Comparison of ENCODE assay signal across 23 cellular contexts in genomic region chr1:111884772-111885443, GRCh38.
DNase-seq lines count a peak whose midpoint lies in the region; ATAC-seq and TF ChIP-seq lines count a peak whose summit lies in the region.
"Had no signal": no experiment of that assay in that cellular context is flagged by ENCODE, and none has a peak within 500 bp of the region (broad histone marks: within the 10 kb centered on the region; RNA-seq: fewer than 3 reads in every experiment).

No MANE protein-coding gene starts in this region.

- H3K27ac Mint-ChIP-seq in stimulated activated naive B cell treated with anti-CD40 and anti-IgM and Interleukin-4, amounts not matched to agents 10 μg/mL and 1 μg/mL and 100 μg/mL, for 72 hours = no peak overlapping the region

- DNase-seq in Right ventricle myocardium inferior (ENCODE audit: missing footprints) = peak; percentile 64
- DNase-seq in cardiac septum (ENCODE audit: low spot score) = no peak
- no peak for DNase-seq in left cardiac atrium
- no peak for DNase-seq in retinal pigment epithelial cell (ENCODE audit: low read depth)
- DNase-seq in stimulated activated naive B cell treated with anti-CD40 and anti-IgM and Interleukin-4, amounts not matched to agents 10 μg/mL and 1 μg/mL and 100 μg/mL, for 72 hours = no peak
- DNase-seq: AML-193; CD8-positive, alpha-beta memory T cell; GDM1; GOT3; KG1; NCI-H1105; NCI-H146; NCI-H2029; NCI-H2227 treated with DMSO at 0.1 percent for 48 hours; NCI-H526; PC-3; SHP77 treated with DMSO at 0.1 percent for 48 hours; SK-N-SH had no signal

- peaks cover 3 to 7% of the 10 kb centered on the region in 2 donors for H3K4me1 Mint-ChIP-seq in stimulated activated naive B cell treated with anti-CD40 and anti-IgM and Interleukin-4, amounts not matched to agents 10 μg/mL and 1 μg/mL and 100 μg/mL, for 72 hours

- no peak overlapping the region for H3K27ac ChIP-seq in VCaP
- H3K27ac ChIP-seq: C4-2B, HL-60 had no signal

- H3K9me3 Mint-ChIP-seq in stimulated activated naive B cell treated with anti-CD40 and anti-IgM and Interleukin-4, amounts not matched to agents 10 μg/mL and 1 μg/mL and 100 μg/mL, for 72 hours = no peaks in the 10 kb centered on the region
- H3K9me3 Mint-ChIP-seq: CD8-positive, alpha-beta memory T cell had no signal

- intact Hi-C loops in Right ventricle myocardium inferior (cut with DNase I) (loop anchor here (2.0 to 10.0 kb wide), 3 partner anchors 77 to 260 kb away; partner anchors contain the start of gene KCND3), cardiac septum (cut with DNase I) (loop anchor here (2.0 to 5.0 kb wide), 3 partner anchors 77 to 452 kb away; no protein-coding TSS in a partner anchor), left cardiac atrium (cut with DNase I) (no loop called here)

- H3K4me3 Mint-ChIP-seq in stimulated activated naive B cell treated with anti-CD40 and anti-IgM and Interleukin-4, amounts not matched to agents 10 μg/mL and 1 μg/mL and 100 μg/mL, for 72 hours = no peak overlapping the region
- H3K4me3 Mint-ChIP-seq: CD8-positive, alpha-beta memory T cell had no signal

- no peaks in the 10 kb centered on the region for H3K36me3 Mint-ChIP-seq in stimulated activated naive B cell treated with anti-CD40 and anti-IgM and Interleukin-4, amounts not matched to agents 10 μg/mL and 1 μg/mL and 100 μg/mL, for 72 hours
- H3K36me3 Mint-ChIP-seq: CD8-positive, alpha-beta memory T cell had no signal

- peak; percentile 18; the same call in 1 of the 2 replicates for TF ChIP-seq CTCF in VCaP (conservative IDR thresholded peaks at IDR 0.05)
- peak; percentile 3 for TF ChIP-seq CTCF in retinal pigment epithelial cell (conservative IDR thresholded peaks at IDR 0.05; ENCODE audit: low read depth, low read length)

- H3K27me3 Mint-ChIP-seq in stimulated activated naive B cell treated with anti-CD40 and anti-IgM and Interleukin-4, amounts not matched to agents 10 μg/mL and 1 μg/mL and 100 μg/mL, for 72 hours = peaks cover 47 to 54% of the 10 kb centered on the region in 2 donors

- ATAC-seq in Right ventricle myocardium inferior (peak; percentile 62), left cardiac atrium (peak; percentile 45 to 59), HG03521 (IDR thresholded peaks at IDR 0.05; ENCODE audit: unreplicated experiment) (no peak), HG03460 (IDR thresholded peaks at IDR 0.05; ENCODE audit: unreplicated experiment) (no peak)
- no peak for ATAC-seq in stimulated activated naive B cell treated with anti-CD40 and anti-IgM and Interleukin-4, amounts not matched to agents 10 μg/mL and 1 μg/mL and 100 μg/mL, for 72 hours (replicated peaks)
- ATAC-seq: PC-3 had no signal

- no peak overlapping the region for H3K4me3 ChIP-seq in retinal pigment epithelial cell (ENCODE audit: low read length)

Comparison
In these comparisons a context has a peak if more than half of its experiments do, and no peak if none do; other contexts are left out.
1. intact Hi-C loops: an anchor here in Right ventricle myocardium inferior (2.0 to 10.0 kb wide) and cardiac septum (2.0 to 5.0 kb wide); none called in left cardiac atrium.
2. ATAC-seq: peak in Right ventricle myocardium inferior (single experiment) and left cardiac atrium (2 of 2); none in HG03521 (single experiment), HG03460 (single experiment) and stimulated activated naive B cell treated with anti-CD40 and anti-IgM and Interleukin-4, amounts not matched to agents 10 μg/mL and 1 μg/mL and 100 μg/mL, for 72 hours (0 of 2).